Comparison of ENCODE assay signal across 1 cellular context in the genomic region with DNA sequence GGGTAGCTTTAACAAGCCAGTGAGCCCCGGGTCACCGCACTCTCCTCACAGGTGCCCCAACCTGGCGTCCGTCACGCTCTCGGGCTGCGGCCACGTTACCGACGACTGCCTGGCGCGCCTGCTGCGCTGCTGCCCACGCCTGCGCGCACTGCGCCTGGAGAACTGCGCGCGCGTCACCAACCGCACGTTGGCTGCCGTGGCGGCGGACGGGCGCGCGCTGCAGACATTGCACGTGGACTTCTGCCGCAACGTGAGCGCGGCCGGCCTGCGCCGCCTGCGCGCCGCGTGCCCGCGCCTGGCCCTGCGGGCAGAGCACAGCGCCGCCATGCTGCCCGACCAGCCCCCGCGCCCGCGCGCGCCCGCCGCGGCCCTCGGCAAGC.
TF ChIP-seq lines count a peak whose summit lies in the region.

No MANE protein-coding gene starts in this region.

TF ChIP-seq in HepG2, 621 proteins besides CTCF, POLR2A, EP300 and RAD21 (continued from another document and continues in another):
- TF ChIP-seq, protein P1, sequence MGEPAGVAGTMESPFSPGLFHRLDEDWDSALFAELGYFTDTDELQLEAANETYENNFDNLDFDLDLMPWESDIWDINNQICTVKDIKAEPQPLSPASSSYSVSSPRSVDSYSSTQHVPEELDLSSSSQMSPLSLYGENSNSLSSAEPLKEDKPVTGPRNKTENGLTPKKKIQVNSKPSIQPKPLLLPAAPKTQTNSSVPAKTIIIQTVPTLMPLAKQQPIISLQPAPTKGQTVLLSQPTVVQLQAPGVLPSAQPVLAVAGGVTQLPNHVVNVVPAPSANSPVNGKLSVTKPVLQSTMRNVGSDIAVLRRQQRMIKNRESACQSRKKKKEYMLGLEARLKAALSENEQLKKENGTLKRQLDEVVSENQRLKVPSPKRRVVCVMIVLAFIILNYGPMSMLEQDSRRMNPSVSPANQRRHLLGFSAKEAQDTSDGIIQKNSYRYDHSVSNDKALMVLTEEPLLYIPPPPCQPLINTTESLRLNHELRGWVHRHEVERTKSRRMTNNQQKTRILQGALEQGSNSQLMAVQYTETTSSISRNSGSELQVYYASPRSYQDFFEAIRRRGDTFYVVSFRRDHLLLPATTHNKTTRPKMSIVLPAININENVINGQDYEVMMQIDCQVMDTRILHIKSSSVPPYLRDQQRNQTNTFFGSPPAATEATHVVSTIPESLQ (CRISPR knock-in tag; conservative IDR thresholded peaks at IDR 0.05), result no peak
- TF ChIP-seq DNMT1 (CRISPR knock-in tag; IDR thresholded peaks at IDR 0.05) (peak; percentile 90; the same call in 1 of the 2 replicates), RFXAP (CRISPR knock-in tag; IDR thresholded peaks at IDR 0.05; ENCODE audit: borderline replicate concordance) (peak; percentile 79; the same call in 1 of the 2 replicates), ZBTB3 (CRISPR knock-in tag; IDR thresholded peaks at IDR 0.05; ENCODE audit: borderline replicate concordance, low read depth) (no peak; the same call in 1 of the 2 replicates), NKX3-1 (CRISPR knock-in tag; IDR thresholded peaks at IDR 0.05) (peak; percentile 92), SRY (CRISPR knock-in tag; IDR thresholded peaks at IDR 0.05) (peak; percentile 98), MIER3 (CRISPR knock-in tag; IDR thresholded peaks at IDR 0.05; ENCODE audit: borderline replicate concordance) (no peak; the same call in 1 of the 2 replicates), KDM3A (CRISPR knock-in tag; IDR thresholded peaks at IDR 0.05; ENCODE audit: low read depth) (no peak; the same call in 1 of the 2 replicates), TEAD2 (CRISPR knock-in tag; IDR thresholded peaks at IDR 0.05) (no peak), RFX3 (CRISPR knock-in tag; IDR thresholded peaks at IDR 0.05) (no peak), NR2F1 (CRISPR knock-in tag; IDR thresholded peaks at IDR 0.05) (no peak), KDM5A (IDR thresholded peaks at IDR 0.05; ENCODE audit: borderline replicate concordance, low read length) (peak; percentile 61; the same call in 1 of the 2 replicates), SOX5 (CRISPR knock-in tag; IDR thresholded peaks at IDR 0.05; ENCODE audit: borderline replicate concordance) (no peak), FOSL1 (CRISPR knock-in tag; IDR thresholded peaks at IDR 0.05; ENCODE audit: borderline replicate concordance) (no peak), KLF11 (CRISPR knock-in tag; IDR thresholded peaks at IDR 0.05) (no peak), PHF20 (CRISPR knock-in tag; IDR thresholded peaks at IDR 0.05) (peak; percentile 35; the same call in 1 of the 2 replicates), CBFB (CRISPR knock-in tag; IDR thresholded peaks at IDR 0.05) (0 out of 2 replicates have a peak, but pooled peaks have one; percentile 14), ZNF350 (CRISPR knock-in tag; IDR thresholded peaks at IDR 0.05; ENCODE audit: borderline replicate concordance, low read depth) (no peak), TBP (CRISPR knock-in tag; IDR thresholded peaks at IDR 0.05) (no peak), ZNF616 (CRISPR knock-in tag; IDR thresholded peaks at IDR 0.05; ENCODE audit: low read depth) (peak; percentile 81), ZNF619 (CRISPR knock-in tag; IDR thresholded peaks at IDR 0.05) (no peak), KMT2B (CRISPR knock-in tag; IDR thresholded peaks at IDR 0.05) (no peak), RXRB (CRISPR knock-in tag; IDR thresholded peaks at IDR 0.05; ENCODE audit: borderline replicate concordance) (no peak), ZNF451 (CRISPR knock-in tag; IDR thresholded peaks at IDR 0.05) (peak; percentile 80), ZNF510 (CRISPR knock-in tag; IDR thresholded peaks at IDR 0.05; ENCODE audit: low read depth) (no peak), ZNF792 (CRISPR knock-in tag; IDR thresholded peaks at IDR 0.05) (no peak), ZNF501 (CRISPR knock-in tag; IDR thresholded peaks at IDR 0.05) (no peak), NFKBIZ (CRISPR knock-in tag; IDR thresholded peaks at IDR 0.05) (peak; percentile 57; the same call in 1 of the 2 replicates), NONO (IDR thresholded peaks at IDR 0.05) (no peak), NONO (CRISPR knock-in tag; conservative IDR thresholded peaks at IDR 0.05) (peak; percentile 84), ZNF549 (CRISPR knock-in tag; IDR thresholded peaks at IDR 0.05) (no peak), ZNF224 (CRISPR knock-in tag; IDR thresholded peaks at IDR 0.05) (no peak; the same call in 1 of the 2 replicates), ZNF329 (CRISPR knock-in tag; IDR thresholded peaks at IDR 0.05; ENCODE audit: low read depth) (0 out of 2 replicates have a peak, but pooled peaks have one; percentile 31), HOXD1 (CRISPR knock-in tag; IDR thresholded peaks at IDR 0.05) (peak; percentile 87), ZNF432 (CRISPR knock-in tag; IDR thresholded peaks at IDR 0.05; ENCODE audit: borderline replicate concordance) (no peak), CBX5 (CRISPR knock-in tag; IDR thresholded peaks at IDR 0.05; ENCODE audit: borderline replicate concordance) (no peak), ZFP82 (CRISPR knock-in tag; IDR thresholded peaks at IDR 0.05; ENCODE audit: borderline replicate concordance) (peak; percentile 43; the same call in 1 of the 2 replicates), ONECUT2 (CRISPR knock-in tag; IDR thresholded peaks at IDR 0.05) (no peak), YY1 (IDR thresholded peaks at IDR 0.05; ENCODE audit: insufficient read depth, insufficient replicate concordance, low read depth, low read length) (peak; percentile 87), MIXL1 (CRISPR knock-in tag; IDR thresholded peaks at IDR 0.05) (peak; percentile 30; the same call in 1 of the 2 replicates), ZNF44 (CRISPR knock-in tag; IDR thresholded peaks at IDR 0.05) (no peak), ZNF556 (CRISPR knock-in tag; IDR thresholded peaks at IDR 0.05; ENCODE audit: borderline replicate concordance) (no peak; the same call in 1 of the 2 replicates), HHEX (CRISPR knock-in tag; IDR thresholded peaks at IDR 0.05) (no peak), KLF12 (CRISPR knock-in tag; IDR thresholded peaks at IDR 0.05; ENCODE audit: borderline replicate concordance) (peak; percentile 56; the same call in 1 of the 2 replicates)
- TF ChIP-seq, protein P2, sequence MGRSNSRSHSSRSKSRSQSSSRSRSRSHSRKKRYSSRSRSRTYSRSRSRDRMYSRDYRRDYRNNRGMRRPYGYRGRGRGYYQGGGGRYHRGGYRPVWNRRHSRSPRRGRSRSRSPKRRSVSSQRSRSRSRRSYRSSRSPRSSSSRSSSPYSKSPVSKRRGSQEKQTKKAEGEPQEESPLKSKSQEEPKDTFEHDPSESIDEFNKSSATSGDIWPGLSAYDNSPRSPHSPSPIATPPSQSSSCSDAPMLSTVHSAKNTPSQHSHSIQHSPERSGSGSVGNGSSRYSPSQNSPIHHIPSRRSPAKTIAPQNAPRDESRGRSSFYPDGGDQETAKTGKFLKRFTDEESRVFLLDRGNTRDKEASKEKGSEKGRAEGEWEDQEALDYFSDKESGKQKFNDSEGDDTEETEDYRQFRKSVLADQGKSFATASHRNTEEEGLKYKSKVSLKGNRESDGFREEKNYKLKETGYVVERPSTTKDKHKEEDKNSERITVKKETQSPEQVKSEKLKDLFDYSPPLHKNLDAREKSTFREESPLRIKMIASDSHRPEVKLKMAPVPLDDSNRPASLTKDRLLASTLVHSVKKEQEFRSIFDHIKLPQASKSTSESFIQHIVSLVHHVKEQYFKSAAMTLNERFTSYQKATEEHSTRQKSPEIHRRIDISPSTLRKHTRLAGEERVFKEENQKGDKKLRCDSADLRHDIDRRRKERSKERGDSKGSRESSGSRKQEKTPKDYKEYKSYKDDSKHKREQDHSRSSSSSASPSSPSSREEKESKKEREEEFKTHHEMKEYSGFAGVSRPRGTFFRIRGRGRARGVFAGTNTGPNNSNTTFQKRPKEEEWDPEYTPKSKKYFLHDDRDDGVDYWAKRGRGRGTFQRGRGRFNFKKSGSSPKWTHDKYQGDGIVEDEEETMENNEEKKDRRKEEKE (IDR thresholded peaks at IDR 0.05), result no peak
- TF ChIP-seq, protein P3, sequence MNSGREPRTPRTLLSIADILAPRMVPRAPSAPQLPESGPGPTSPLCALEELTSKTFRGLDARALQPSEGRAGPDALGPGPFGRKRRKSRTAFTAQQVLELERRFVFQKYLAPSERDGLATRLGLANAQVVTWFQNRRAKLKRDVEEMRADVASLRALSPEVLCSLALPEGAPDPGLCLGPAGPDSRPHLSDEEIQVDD (CRISPR knock-in tag; IDR thresholded peaks at IDR 0.05; ENCODE audit: borderline replicate concordance), result no peak
- TF ChIP-seq, protein P4, sequence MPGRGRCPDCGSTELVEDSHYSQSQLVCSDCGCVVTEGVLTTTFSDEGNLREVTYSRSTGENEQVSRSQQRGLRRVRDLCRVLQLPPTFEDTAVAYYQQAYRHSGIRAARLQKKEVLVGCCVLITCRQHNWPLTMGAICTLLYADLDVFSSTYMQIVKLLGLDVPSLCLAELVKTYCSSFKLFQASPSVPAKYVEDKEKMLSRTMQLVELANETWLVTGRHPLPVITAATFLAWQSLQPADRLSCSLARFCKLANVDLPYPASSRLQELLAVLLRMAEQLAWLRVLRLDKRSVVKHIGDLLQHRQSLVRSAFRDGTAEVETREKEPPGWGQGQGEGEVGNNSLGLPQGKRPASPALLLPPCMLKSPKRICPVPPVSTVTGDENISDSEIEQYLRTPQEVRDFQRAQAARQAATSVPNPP (CRISPR knock-in tag; IDR thresholded peaks at IDR 0.05), result peak; percentile 14; the same call in 1 of the 2 replicates
- TF ChIP-seq, protein P5, sequence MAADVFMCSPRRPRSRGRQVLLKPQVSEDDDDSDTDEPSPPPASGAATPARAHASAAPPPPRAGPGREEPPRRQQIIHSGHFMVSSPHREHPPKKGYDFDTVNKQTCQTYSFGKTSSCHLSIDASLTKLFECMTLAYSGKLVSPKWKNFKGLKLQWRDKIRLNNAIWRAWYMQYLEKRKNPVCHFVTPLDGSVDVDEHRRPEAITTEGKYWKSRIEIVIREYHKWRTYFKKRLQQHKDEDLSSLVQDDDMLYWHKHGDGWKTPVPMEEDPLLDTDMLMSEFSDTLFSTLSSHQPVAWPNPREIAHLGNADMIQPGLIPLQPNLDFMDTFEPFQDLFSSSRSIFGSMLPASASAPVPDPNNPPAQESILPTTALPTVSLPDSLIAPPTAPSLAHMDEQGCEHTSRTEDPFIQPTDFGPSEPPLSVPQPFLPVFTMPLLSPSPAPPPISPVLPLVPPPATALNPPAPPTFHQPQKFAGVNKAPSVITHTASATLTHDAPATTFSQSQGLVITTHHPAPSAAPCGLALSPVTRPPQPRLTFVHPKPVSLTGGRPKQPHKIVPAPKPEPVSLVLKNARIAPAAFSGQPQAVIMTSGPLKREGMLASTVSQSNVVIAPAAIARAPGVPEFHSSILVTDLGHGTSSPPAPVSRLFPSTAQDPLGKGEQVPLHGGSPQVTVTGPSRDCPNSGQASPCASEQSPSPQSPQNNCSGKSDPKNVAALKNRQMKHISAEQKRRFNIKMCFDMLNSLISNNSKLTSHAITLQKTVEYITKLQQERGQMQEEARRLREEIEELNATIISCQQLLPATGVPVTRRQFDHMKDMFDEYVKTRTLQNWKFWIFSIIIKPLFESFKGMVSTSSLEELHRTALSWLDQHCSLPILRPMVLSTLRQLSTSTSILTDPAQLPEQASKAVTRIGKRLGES (CRISPR knock-in tag; IDR thresholded peaks at IDR 0.05; ENCODE audit: borderline replicate concordance), result peak; percentile 82; the same call in 1 of the 2 replicates
- TF ChIP-seq, protein P6, sequence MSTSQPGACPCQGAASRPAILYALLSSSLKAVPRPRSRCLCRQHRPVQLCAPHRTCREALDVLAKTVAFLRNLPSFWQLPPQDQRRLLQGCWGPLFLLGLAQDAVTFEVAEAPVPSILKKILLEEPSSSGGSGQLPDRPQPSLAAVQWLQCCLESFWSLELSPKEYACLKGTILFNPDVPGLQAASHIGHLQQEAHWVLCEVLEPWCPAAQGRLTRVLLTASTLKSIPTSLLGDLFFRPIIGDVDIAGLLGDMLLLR (CRISPR knock-in tag; IDR thresholded peaks at IDR 0.05), result peak; percentile 58; the same call in 1 of the 2 replicates
- TF ChIP-seq, protein P7, sequence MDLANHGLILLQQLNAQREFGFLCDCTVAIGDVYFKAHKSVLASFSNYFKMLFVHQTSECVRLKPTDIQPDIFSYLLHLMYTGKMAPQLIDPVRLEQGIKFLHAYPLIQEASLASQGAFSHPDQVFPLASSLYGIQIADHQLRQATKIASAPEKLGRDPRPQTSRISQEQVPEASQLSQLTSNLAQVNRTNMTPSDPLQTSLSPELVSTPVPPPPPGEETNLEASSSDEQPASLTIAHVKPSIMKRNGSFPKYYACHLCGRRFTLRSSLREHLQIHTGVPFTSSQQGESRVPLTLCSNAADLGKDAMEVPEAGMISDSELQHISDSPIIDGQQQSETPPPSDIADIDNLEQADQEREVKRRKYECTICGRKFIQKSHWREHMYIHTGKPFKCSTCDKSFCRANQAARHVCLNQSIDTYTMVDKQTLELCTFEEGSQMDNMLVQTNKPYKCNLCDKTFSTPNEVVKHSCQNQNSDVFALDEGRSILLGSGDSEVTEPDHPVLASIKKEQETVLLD (CRISPR knock-in tag; IDR thresholded peaks at IDR 0.05; ENCODE audit: low read depth), result peak; percentile 65
- TF ChIP-seq, protein P8, sequence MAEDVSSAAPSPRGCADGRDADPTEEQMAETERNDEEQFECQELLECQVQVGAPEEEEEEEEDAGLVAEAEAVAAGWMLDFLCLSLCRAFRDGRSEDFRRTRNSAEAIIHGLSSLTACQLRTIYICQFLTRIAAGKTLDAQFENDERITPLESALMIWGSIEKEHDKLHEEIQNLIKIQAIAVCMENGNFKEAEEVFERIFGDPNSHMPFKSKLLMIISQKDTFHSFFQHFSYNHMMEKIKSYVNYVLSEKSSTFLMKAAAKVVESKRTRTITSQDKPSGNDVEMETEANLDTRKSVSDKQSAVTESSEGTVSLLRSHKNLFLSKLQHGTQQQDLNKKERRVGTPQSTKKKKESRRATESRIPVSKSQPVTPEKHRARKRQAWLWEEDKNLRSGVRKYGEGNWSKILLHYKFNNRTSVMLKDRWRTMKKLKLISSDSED (CRISPR knock-in tag; IDR thresholded peaks at IDR 0.05), result no peak
- TF ChIP-seq, protein P9, sequence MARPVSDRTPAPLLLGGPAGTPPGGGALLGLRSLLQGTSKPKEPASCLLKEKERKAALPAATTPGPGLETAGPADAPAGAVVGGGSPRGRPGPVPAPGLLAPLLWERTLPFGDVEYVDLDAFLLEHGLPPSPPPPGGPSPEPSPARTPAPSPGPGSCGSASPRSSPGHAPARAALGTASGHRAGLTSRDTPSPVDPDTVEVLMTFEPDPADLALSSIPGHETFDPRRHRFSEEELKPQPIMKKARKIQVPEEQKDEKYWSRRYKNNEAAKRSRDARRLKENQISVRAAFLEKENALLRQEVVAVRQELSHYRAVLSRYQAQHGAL (CRISPR knock-in tag; IDR thresholded peaks at IDR 0.05; ENCODE audit: not compliant biosample characterization), result peak; percentile 81
- TF ChIP-seq, protein P10, sequence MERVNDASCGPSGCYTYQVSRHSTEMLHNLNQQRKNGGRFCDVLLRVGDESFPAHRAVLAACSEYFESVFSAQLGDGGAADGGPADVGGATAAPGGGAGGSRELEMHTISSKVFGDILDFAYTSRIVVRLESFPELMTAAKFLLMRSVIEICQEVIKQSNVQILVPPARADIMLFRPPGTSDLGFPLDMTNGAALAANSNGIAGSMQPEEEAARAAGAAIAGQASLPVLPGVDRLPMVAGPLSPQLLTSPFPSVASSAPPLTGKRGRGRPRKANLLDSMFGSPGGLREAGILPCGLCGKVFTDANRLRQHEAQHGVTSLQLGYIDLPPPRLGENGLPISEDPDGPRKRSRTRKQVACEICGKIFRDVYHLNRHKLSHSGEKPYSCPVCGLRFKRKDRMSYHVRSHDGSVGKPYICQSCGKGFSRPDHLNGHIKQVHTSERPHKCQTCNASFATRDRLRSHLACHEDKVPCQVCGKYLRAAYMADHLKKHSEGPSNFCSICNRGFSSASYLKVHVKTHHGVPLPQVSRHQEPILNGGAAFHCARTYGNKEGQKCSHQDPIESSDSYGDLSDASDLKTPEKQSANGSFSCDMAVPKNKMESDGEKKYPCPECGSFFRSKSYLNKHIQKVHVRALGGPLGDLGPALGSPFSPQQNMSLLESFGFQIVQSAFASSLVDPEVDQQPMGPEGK (CRISPR knock-in tag; IDR thresholded peaks at IDR 0.05), result no peak
